ENCODE assay signal across 19 cellular contexts in the genomic region with DNA sequence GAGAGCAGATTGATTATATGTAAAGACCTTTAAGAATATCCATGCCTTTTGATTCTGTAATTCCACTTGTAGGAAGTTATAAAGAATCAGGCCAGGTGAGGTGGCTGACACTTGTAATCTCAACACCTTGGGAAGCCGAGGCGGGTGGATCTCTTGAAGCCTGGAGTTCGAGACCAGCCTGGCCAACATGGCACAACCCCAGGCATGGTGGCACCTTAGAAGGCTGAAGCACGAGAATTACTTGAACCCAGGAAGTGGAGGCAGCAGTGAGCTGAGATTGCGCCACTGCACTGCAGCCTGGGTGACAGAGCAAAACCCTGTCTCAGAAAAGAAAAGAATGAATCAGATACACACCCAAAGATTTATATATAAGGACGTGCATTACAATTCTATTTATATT. TPM values are rescaled to one million over a fixed set of nuclear protein-coding genes. Genes with fewer than 3 reads are reported as not detected.
"Had no signal": no experiment of that assay in that cellular context is flagged by ENCODE, and none has a peak within 500 bp of the region (broad histone marks: within the 10 kb centered on the region; RNA-seq: fewer than 3 reads in every experiment).

No MANE protein-coding gene starts in this region.

- H3K27ac Mint-ChIP-seq: endodermal cell, naive B cell, nephron, progenitor cell of endocrine pancreas had no signal

- H3K36me3 ChIP-seq: gastrocnemius medialis, left ventricle myocardium inferior, lower lobe of right lung had no signal

- H2AFZ ChIP-seq: hepatocyte had no signal

- H3K36me3 Mint-ChIP-seq: naive B cell had no signal

- H3K4me2 ChIP-seq: hepatocyte had no signal

- H3K9me3 ChIP-seq: gastrocnemius medialis, lower lobe of right lung had no signal

- H3K27me3 ChIP-seq: gastrocnemius medialis, hepatocyte had no signal

- H3K79me2 ChIP-seq: hepatocyte had no signal

- DNase-seq: effector CD4-positive, alpha-beta T cell; endodermal cell; gastrocnemius medialis; kidney; left cardiac atrium; left ventricle myocardium inferior; lower lobe of right lung; mesenchymal stem cell; naive B cell; right cardiac atrium; small intestine; stimulated activated CD4-positive, alpha-beta T cell treated with anti-CD3 and anti-CD28 coated beads, Interleukin-12 subunit alpha, Interleukin-12 subunit beta, amount 100 ng/mL, for 4 hours; stimulated activated naive CD4-positive, alpha-beta T cell treated with Interleukin-2 at 50 U/mL for 16 hours; trophoblast cell had no signal

- H3K4me3 ChIP-seq: coronary artery, gastrocnemius medialis, hepatocyte, left ventricle myocardium inferior, lower lobe of right lung had no signal

- H3K27ac ChIP-seq: coronary artery, gastrocnemius medialis, hepatocyte, left ventricle myocardium inferior, lower lobe of right lung had no signal

- H3K4me1 Mint-ChIP-seq: endodermal cell, naive B cell had no signal

- ATAC-seq: esophagus mucosa, gastrocnemius medialis, left cardiac atrium, lower lobe of right lung, right cardiac atrium had no signal

- H3K4me3 Mint-ChIP-seq: endodermal cell, naive B cell, nephron had no signal

RNA-seq across cellular contexts. Expression of gene HRH1, which starts 33.9 kb away (rescaled TPM):
- total RNA-seq: progenitor cell of endocrine pancreas had no signal
